Comparison of ENCODE assay signal across 1 cellular context in the genomic region with DNA sequence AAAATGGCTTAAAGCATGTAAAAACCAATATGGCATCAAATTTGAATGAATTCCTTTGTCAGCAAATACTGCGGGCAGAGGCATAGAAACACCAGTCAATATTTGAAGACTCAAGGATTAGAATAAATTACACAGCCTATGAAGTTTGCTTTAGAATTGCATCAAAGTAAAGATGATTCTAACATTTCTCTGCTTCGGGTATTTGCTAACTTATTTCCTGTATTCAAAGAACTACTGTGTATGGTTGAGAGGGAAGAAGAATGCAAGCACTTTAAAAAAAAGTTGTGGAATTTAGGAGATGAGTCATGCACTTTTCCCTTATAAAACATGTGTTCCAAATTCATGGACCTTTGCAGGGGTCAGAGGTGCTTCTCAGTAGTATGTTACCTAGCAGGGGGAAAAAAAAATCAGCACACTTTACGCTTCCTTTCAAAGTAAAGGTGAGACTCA.
TF ChIP-seq lines count a peak whose summit lies in the region.

No MANE protein-coding gene starts in this region.

TF ChIP-seq in HepG2, 621 proteins besides CTCF, POLR2A, EP300 and RAD21 (continued from another document and continues in another):
- TF ChIP-seq, protein P1, sequence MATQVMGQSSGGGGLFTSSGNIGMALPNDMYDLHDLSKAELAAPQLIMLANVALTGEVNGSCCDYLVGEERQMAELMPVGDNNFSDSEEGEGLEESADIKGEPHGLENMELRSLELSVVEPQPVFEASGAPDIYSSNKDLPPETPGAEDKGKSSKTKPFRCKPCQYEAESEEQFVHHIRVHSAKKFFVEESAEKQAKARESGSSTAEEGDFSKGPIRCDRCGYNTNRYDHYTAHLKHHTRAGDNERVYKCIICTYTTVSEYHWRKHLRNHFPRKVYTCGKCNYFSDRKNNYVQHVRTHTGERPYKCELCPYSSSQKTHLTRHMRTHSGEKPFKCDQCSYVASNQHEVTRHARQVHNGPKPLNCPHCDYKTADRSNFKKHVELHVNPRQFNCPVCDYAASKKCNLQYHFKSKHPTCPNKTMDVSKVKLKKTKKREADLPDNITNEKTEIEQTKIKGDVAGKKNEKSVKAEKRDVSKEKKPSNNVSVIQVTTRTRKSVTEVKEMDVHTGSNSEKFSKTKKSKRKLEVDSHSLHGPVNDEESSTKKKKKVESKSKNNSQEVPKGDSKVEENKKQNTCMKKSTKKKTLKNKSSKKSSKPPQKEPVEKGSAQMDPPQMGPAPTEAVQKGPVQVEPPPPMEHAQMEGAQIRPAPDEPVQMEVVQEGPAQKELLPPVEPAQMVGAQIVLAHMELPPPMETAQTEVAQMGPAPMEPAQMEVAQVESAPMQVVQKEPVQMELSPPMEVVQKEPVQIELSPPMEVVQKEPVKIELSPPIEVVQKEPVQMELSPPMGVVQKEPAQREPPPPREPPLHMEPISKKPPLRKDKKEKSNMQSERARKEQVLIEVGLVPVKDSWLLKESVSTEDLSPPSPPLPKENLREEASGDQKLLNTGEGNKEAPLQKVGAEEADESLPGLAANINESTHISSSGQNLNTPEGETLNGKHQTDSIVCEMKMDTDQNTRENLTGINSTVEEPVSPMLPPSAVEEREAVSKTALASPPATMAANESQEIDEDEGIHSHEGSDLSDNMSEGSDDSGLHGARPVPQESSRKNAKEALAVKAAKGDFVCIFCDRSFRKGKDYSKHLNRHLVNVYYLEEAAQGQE (IDR thresholded peaks at IDR 0.05; ENCODE audit: borderline replicate concordance in 1 of 2, low read depth in 1 of 2, low read length in 2 of 2): no peak
- TF ChIP-seq SAP130 (CRISPR knock-in tag; IDR thresholded peaks at IDR 0.05; ENCODE audit: low read depth) (peak; percentile 58), TCF7L2 (IDR thresholded peaks at IDR 0.05; ENCODE audit: low read depth, low read length) (peak; percentile 49; the same call in 1 of the 2 replicates), FOXA1 (IDR thresholded peaks at IDR 0.05) (peak; percentile 68), FOXA1 (CRISPR knock-in tag; IDR thresholded peaks at IDR 0.05) (peak; percentile 77), NFKBIZ (CRISPR knock-in tag; IDR thresholded peaks at IDR 0.05) (0 out of 2 replicates have a peak, but pooled peaks have one; percentile 43), ZNF766 (CRISPR knock-in tag; IDR thresholded peaks at IDR 0.05; ENCODE audit: borderline replicate concordance) (no peak), NAIF1 (CRISPR knock-in tag; IDR thresholded peaks at IDR 0.05; ENCODE audit: borderline replicate concordance) (no peak), NFIC (IDR thresholded peaks at IDR 0.05; ENCODE audit: low read length) (peak; percentile 75; the same call in 1 of the 2 replicates), ZNF598 (CRISPR knock-in tag; IDR thresholded peaks at IDR 0.05; ENCODE audit: borderline replicate concordance) (no peak), KLF16 (CRISPR knock-in tag; IDR thresholded peaks at IDR 0.05) (0 out of 4 replicates have a peak, but pooled peaks of 1 of the 2 experiments have one; percentile 21), GFI1 (CRISPR knock-in tag; IDR thresholded peaks at IDR 0.05; ENCODE audit: borderline replicate concordance) (0 out of 2 replicates have a peak, but pooled peaks have one; percentile 23), TRIM24 (CRISPR knock-in tag; IDR thresholded peaks at IDR 0.05) (no peak), ATF7 (IDR thresholded peaks at IDR 0.05) (peak; percentile 16; the same call in 1 of the 2 replicates), ATF7 (CRISPR knock-in tag; IDR thresholded peaks at IDR 0.05) (no peak), FOXP1 (IDR thresholded peaks at IDR 0.05) (no peak), FOXP1 (CRISPR knock-in tag; IDR thresholded peaks at IDR 0.05) (peak; percentile 51), PHB2 (IDR thresholded peaks at IDR 0.05; ENCODE audit: partially characterized antibody) (no peak), ZNF207 (IDR thresholded peaks at IDR 0.05; ENCODE audit: borderline replicate concordance) (no peak)
- TF ChIP-seq, protein P2, sequence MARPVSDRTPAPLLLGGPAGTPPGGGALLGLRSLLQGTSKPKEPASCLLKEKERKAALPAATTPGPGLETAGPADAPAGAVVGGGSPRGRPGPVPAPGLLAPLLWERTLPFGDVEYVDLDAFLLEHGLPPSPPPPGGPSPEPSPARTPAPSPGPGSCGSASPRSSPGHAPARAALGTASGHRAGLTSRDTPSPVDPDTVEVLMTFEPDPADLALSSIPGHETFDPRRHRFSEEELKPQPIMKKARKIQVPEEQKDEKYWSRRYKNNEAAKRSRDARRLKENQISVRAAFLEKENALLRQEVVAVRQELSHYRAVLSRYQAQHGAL (CRISPR knock-in tag; IDR thresholded peaks at IDR 0.05; ENCODE audit: not compliant biosample characterization): no peak
- TF ChIP-seq, protein P3, sequence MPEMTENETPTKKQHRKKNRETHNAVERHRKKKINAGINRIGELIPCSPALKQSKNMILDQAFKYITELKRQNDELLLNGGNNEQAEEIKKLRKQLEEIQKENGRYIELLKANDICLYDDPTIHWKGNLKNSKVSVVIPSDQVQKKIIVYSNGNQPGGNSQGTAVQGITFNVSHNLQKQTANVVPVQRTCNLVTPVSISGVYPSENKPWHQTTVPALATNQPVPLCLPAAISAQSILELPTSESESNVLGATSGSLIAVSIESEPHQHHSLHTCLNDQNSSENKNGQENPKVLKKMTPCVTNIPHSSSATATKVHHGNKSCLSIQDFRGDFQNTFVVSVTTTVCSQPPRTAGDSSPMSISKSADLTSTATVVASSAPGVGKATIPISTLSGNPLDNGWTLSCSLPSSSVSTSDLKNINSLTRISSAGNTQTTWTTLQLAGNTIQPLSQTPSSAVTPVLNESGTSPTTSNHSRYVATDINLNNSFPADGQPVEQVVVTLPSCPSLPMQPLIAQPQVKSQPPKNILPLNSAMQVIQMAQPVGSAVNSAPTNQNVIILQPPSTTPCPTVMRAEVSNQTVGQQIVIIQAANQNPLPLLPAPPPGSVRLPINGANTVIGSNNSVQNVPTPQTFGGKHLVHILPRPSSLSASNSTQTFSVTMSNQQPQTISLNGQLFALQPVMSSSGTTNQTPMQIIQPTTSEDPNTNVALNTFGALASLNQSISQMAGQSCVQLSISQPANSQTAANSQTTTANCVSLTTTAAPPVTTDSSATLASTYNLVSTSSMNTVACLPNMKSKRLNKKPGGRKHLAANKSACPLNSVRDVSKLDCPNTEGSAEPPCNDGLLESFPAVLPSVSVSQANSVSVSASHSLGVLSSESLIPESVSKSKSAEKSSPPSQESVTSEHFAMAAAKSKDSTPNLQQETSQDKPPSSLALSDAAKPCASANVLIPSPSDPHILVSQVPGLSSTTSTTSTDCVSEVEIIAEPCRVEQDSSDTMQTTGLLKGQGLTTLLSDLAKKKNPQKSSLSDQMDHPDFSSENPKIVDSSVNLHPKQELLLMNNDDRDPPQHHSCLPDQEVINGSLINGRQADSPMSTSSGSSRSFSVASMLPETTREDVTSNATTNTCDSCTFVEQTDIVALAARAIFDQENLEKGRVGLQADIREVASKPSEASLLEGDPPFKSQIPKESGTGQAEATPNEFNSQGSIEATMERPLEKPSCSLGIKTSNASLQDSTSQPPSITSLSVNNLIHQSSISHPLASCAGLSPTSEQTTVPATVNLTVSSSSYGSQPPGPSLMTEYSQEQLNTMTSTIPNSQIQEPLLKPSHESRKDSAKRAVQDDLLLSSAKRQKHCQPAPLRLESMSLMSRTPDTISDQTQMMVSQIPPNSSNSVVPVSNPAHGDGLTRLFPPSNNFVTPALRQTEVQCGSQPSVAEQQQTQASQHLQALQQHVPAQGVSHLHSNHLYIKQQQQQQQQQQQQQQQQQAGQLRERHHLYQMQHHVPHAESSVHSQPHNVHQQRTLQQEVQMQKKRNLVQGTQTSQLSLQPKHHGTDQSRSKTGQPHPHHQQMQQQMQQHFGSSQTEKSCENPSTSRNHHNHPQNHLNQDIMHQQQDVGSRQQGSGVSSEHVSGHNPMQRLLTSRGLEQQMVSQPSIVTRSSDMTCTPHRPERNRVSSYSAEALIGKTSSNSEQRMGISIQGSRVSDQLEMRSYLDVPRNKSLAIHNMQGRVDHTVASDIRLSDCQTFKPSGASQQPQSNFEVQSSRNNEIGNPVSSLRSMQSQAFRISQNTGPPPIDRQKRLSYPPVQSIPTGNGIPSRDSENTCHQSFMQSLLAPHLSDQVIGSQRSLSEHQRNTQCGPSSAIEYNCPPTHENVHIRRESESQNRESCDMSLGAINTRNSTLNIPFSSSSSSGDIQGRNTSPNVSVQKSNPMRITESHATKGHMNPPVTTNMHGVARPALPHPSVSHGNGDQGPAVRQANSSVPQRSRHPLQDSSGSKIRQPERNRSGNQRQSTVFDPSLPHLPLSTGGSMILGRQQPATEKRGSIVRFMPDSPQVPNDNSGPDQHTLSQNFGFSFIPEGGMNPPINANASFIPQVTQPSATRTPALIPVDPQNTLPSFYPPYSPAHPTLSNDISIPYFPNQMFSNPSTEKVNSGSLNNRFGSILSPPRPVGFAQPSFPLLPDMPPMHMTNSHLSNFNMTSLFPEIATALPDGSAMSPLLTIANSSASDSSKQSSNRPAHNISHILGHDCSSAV (CRISPR knock-in tag; IDR thresholded peaks at IDR 0.05; ENCODE audit: borderline replicate concordance): no peak
- TF ChIP-seq, protein P4, sequence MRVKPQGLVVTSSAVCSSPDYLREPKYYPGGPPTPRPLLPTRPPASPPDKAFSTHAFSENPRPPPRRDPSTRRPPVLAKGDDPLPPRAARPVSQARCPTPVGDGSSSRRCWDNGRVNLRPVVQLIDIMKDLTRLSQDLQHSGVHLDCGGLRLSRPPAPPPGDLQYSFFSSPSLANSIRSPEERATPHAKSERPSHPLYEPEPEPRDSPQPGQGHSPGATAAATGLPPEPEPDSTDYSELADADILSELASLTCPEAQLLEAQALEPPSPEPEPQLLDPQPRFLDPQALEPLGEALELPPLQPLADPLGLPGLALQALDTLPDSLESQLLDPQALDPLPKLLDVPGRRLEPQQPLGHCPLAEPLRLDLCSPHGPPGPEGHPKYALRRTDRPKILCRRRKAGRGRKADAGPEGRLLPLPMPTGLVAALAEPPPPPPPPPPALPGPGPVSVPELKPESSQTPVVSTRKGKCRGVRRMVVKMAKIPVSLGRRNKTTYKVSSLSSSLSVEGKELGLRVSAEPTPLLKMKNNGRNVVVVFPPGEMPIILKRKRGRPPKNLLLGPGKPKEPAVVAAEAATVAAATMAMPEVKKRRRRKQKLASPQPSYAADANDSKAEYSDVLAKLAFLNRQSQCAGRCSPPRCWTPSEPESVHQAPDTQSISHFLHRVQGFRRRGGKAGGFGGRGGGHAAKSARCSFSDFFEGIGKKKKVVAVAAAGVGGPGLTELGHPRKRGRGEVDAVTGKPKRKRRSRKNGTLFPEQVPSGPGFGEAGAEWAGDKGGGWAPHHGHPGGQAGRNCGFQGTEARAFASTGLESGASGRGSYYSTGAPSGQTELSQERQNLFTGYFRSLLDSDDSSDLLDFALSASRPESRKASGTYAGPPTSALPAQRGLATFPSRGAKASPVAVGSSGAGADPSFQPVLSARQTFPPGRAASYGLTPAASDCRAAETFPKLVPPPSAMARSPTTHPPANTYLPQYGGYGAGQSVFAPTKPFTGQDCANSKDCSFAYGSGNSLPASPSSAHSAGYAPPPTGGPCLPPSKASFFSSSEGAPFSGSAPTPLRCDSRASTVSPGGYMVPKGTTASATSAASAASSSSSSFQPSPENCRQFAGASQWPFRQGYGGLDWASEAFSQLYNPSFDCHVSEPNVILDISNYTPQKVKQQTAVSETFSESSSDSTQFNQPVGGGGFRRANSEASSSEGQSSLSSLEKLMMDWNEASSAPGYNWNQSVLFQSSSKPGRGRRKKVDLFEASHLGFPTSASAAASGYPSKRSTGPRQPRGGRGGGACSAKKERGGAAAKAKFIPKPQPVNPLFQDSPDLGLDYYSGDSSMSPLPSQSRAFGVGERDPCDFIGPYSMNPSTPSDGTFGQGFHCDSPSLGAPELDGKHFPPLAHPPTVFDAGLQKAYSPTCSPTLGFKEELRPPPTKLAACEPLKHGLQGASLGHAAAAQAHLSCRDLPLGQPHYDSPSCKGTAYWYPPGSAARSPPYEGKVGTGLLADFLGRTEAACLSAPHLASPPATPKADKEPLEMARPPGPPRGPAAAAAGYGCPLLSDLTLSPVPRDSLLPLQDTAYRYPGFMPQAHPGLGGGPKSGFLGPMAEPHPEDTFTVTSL (CRISPR knock-in tag; IDR thresholded peaks at IDR 0.05; ENCODE audit: borderline replicate concordance): peak; percentile 22; the same call in 1 of the 2 replicates
- TF ChIP-seq, protein P5, sequence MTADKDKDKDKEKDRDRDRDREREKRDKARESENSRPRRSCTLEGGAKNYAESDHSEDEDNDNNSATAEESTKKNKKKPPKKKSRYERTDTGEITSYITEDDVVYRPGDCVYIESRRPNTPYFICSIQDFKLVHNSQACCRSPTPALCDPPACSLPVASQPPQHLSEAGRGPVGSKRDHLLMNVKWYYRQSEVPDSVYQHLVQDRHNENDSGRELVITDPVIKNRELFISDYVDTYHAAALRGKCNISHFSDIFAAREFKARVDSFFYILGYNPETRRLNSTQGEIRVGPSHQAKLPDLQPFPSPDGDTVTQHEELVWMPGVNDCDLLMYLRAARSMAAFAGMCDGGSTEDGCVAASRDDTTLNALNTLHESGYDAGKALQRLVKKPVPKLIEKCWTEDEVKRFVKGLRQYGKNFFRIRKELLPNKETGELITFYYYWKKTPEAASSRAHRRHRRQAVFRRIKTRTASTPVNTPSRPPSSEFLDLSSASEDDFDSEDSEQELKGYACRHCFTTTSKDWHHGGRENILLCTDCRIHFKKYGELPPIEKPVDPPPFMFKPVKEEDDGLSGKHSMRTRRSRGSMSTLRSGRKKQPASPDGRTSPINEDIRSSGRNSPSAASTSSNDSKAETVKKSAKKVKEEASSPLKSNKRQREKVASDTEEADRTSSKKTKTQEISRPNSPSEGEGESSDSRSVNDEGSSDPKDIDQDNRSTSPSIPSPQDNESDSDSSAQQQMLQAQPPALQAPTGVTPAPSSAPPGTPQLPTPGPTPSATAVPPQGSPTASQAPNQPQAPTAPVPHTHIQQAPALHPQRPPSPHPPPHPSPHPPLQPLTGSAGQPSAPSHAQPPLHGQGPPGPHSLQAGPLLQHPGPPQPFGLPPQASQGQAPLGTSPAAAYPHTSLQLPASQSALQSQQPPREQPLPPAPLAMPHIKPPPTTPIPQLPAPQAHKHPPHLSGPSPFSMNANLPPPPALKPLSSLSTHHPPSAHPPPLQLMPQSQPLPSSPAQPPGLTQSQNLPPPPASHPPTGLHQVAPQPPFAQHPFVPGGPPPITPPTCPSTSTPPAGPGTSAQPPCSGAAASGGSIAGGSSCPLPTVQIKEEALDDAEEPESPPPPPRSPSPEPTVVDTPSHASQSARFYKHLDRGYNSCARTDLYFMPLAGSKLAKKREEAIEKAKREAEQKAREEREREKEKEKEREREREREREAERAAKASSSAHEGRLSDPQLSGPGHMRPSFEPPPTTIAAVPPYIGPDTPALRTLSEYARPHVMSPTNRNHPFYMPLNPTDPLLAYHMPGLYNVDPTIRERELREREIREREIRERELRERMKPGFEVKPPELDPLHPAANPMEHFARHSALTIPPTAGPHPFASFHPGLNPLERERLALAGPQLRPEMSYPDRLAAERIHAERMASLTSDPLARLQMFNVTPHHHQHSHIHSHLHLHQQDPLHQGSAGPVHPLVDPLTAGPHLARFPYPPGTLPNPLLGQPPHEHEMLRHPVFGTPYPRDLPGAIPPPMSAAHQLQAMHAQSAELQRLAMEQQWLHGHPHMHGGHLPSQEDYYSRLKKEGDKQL (CRISPR knock-in tag; IDR thresholded peaks at IDR 0.05; ENCODE audit: low read depth): peak; percentile 65
